In genomic region chr1:172473302-172473701, GRCh38 we compare ENCODE assay signal across 24 cellular contexts. TPM values are rescaled to one million over a fixed set of nuclear protein-coding genes. Genes with fewer than 3 reads are reported as not detected.
DNase-seq lines count a peak whose midpoint lies in the region; ATAC-seq, FAIRE-seq and TF ChIP-seq lines count a peak whose summit lies in the region.
"Had no signal": no experiment of that assay in that cellular context is flagged by ENCODE, and none has a peak within 500 bp of the region (broad histone marks: within the 10 kb centered on the region; RNA-seq: fewer than 3 reads in every experiment).

No MANE protein-coding gene starts in this region.

- no peak overlapping the region for H3K4me2 ChIP-seq in PC-9

- WGBS in pancreas, 2 donors: 30 to 34% methylated on average over 3 of the region's 3 CpGs

- intact Hi-C loops in pancreas (cut with DNase I): no loop called here
- intact Hi-C loops in PC-9 (cut with micrococcal nuclease; ENCODE audit: unreplicated experiment): no loop called here
- intact Hi-C loops in posterior vena cava (cut with DNase I): no loop called here

- no peaks in the 10 kb centered on the region for H3K36me3 ChIP-seq in pancreas
- no peaks in the 10 kb centered on the region for H3K36me3 ChIP-seq in PC-9 (ENCODE audit: low read depth)
- H3K36me3 ChIP-seq: breast epithelium, gastrocnemius medialis, suprapubic skin had no signal

- peak overlapping the region; percentile 33 for H3K27ac Mint-ChIP-seq in endothelial cell (ENCODE audit: unreplicated experiment)
- H3K27ac Mint-ChIP-seq: activated naive CD8-positive, alpha-beta T cell treated with anti-CD3 and anti-CD28 coated beads for 36 hours had no signal

- H3K4me3 Mint-ChIP-seq in endothelial cell (ENCODE audit: unreplicated experiment): no peak overlapping the region
- H3K4me3 Mint-ChIP-seq: activated naive CD8-positive, alpha-beta T cell treated with anti-CD3 and anti-CD28 coated beads for 36 hours had no signal

- H3K27me3 ChIP-seq in HL-60 (ENCODE audit: insufficient read depth, poor library complexity, severe bottlenecking): no peaks in the 10 kb centered on the region
- H3K27me3 ChIP-seq in pancreas: no peaks in the 10 kb centered on the region
- no peaks in the 10 kb centered on the region for H3K27me3 ChIP-seq in PC-9 (ENCODE audit: insufficient read depth, low read depth)
- H3K27me3 ChIP-seq: breast epithelium, gastrocnemius medialis, suprapubic skin had no signal

- H3K4me1 ChIP-seq in pancreas: peaks cover 25 to 65% (median 55%) of the 10 kb centered on the region in 3 donors
- peaks cover 36% of the 10 kb centered on the region for H3K4me1 ChIP-seq in PC-9 (replicated peaks; ENCODE audit: insufficient read depth)
- H3K4me1 ChIP-seq: breast epithelium, gastrocnemius medialis had no signal

- BruUV-seq in PC-9 (replicated peaks; lab: Mats Ljungman, UMichigan): no TSS peak

- peaks cover 46% of the 10 kb centered on the region for H3K4me1 Mint-ChIP-seq in endothelial cell (ENCODE audit: unreplicated experiment)

- H3F3A ChIP-seq in PC-9 (ENCODE audit: insufficient read depth, low read depth): peaks cover 2% of the 10 kb centered on the region

- H3K9me3 Mint-ChIP-seq in endothelial cell (ENCODE audit: unreplicated experiment): no peaks in the 10 kb centered on the region
- H3K9me3 Mint-ChIP-seq: activated naive CD8-positive, alpha-beta T cell treated with anti-CD3 and anti-CD28 coated beads for 36 hours had no signal

- CTCF ChIA-PET in PC-9 (lab: Charles Lee): no interaction called here

- TF ChIP-seq CTCF in HL-60 (IDR thresholded peaks at IDR 0.05; ENCODE audit: insufficient read depth, low read length): no peak
- no peak for TF ChIP-seq CTCF in endothelial cell (IDR thresholded peaks at IDR 0.05; ENCODE audit: unreplicated experiment)
- no peak for TF ChIP-seq CTCF in pancreas (IDR thresholded peaks at IDR 0.05)
- TF ChIP-seq CTCF in PC-9 (conservative IDR thresholded peaks at IDR 0.05): no peak

- H3K27ac ChIP-seq in HL-60 (replicated peaks): peak overlapping the region; percentile 86
- peak overlapping the region; percentile 18 to 76 (median 41) for H3K27ac ChIP-seq in pancreas
- H3K27ac ChIP-seq in PC-9: no peak overlapping the region
- H3K27ac ChIP-seq: breast epithelium, gastrocnemius medialis, skin epidermis, suprapubic skin had no signal

- POLR2A ChIA-PET in PC-9 (lab: Charles Lee; ENCODE audit: unreplicated experiment): no interaction called here

- FAIRE-seq in pancreas (lab: Jason Lieb, UNC): no peak
- FAIRE-seq: D721Med had no signal

- H3K9me2 ChIP-seq in PC-9 (ENCODE audit: insufficient read depth): 0 out of 2 replicates have a peak, but pooled peaks cover 5% of the 10 kb centered on the region

- no peaks in the 10 kb centered on the region for H3K9me3 ChIP-seq in pancreas
- no peaks in the 10 kb centered on the region for H3K9me3 ChIP-seq in PC-9 (ENCODE audit: insufficient read depth, low read depth)
- H3K9me3 ChIP-seq: breast epithelium, gastrocnemius medialis, suprapubic skin had no signal

- H3K36me3 Mint-ChIP-seq in endothelial cell (ENCODE audit: low read depth, unreplicated experiment): no peaks in the 10 kb centered on the region
- H3K36me3 Mint-ChIP-seq: activated naive CD8-positive, alpha-beta T cell treated with anti-CD3 and anti-CD28 coated beads for 36 hours had no signal

- ATAC-seq in pancreas: peak; percentile 26 to 61 (median 48)
- ATAC-seq: activated CD4-positive, CD25-positive, alpha-beta regulatory T cell treated with anti-CD3 and anti-CD28 coated beads, Interleukin-2, amount 50 U/mL, for 24 hours; gastrocnemius medialis had no signal

- H3K79me2 ChIP-seq in PC-9 (ENCODE audit: low read depth): no peaks in the 10 kb centered on the region

- DNase-seq in HL-60 (ENCODE audit: low read depth in 1 of 2, low spot score in 1 of 2) (peak; percentile 65 to 92), OCI-M1 (lab: John Stamatoyannopoulos, UW) (peak; percentile 62), endothelial cell (ENCODE audit: low spot score) (no peak), pancreas (no peak), NCI-H2196 treated with DMSO at 0.1 percent for 48 hours (lab: John Stamatoyannopoulos, UW; ENCODE audit: unreplicated experiment) (no peak), PC-9 (no peak), posterior vena cava (ENCODE audit: low spot score) (no peak), H4 (ENCODE audit: low spot score) (no peak)
- DNase-seq: activated naive CD8-positive, alpha-beta T cell treated with anti-CD3 and anti-CD28 coated beads for 36 hours; dermis blood vessel endothelial cell; erythroblast; gastrocnemius medialis; NCI-H146; NCI-H82; posterior cingulate gyrus; stimulated activated CD4-positive, alpha-beta T cell treated with anti-CD3 and anti-CD28 coated beads, Interleukin-4, amount 100 ng/mL, for 1 hour had no signal

- no peaks in the 10 kb centered on the region for H4K20me1 ChIP-seq in PC-9 (ENCODE audit: insufficient read depth)

- H3K27me3 Mint-ChIP-seq in endothelial cell (ENCODE audit: unreplicated experiment): no peaks in the 10 kb centered on the region

- no peak overlapping the region for H2AFZ ChIP-seq in PC-9

- H3K4me3 ChIP-seq in HL-60 (replicated peaks; ENCODE audit: insufficient read depth, low read length): no peak overlapping the region
- no peak overlapping the region for H3K4me3 ChIP-seq in pancreas
- no peak overlapping the region for H3K4me3 ChIP-seq in PC-9
- H3K4me3 ChIP-seq: breast epithelium, gastrocnemius medialis, skin epidermis, suprapubic skin had no signal

RNA-seq across cellular contexts. Expression of gene PIGC, which starts 29.4 kb away (rescaled TPM):
- total RNA-seq in endothelial cell (ENCODE audit: unreplicated experiment): 23.7 TPM
- 10 to 100 TPM in 5 of 6 donors, 1 to 10 TPM in 1; 9.5 to 18.5 (median 12.7) TPM for total RNA-seq in pancreas
- polyA plus RNA-seq in pancreas: 10 to 100 TPM; 13.8 to 17.9 TPM
- 21.3 and 26.5 TPM in 2 replicates for total RNA-seq in PC-9 (2021)
- 10 to 100 TPM; 18.4 to 22.3 TPM for total RNA-seq in posterior vena cava
- 34.4 and 41.4 TPM in 2 replicates for total RNA-seq in H4 (2014; rRNA removed; shearing (Covaris generic))

RNA-seq across cellular contexts. Expression of gene C1orf105, which starts 52.8 kb away (rescaled TPM):
- total RNA-seq in endothelial cell (ENCODE audit: unreplicated experiment) (0.85 TPM), pancreas (not detected), PC-9 (2021) (not detected in 2 replicates), posterior vena cava (not detected)
- polyA plus RNA-seq in pancreas: not detected
- total RNA-seq in H4 (2014; rRNA removed; shearing (Covaris generic)): not detected in 2 replicates
- total RNA-seq: activated CD8-positive, alpha-beta memory T cell treated with anti-CD3 and anti-CD28 coated beads for 36 hours; activated naive CD8-positive, alpha-beta T cell treated with anti-CD3 and anti-CD28 coated beads for 36 hours; breast epithelium; dermis blood vessel endothelial cell; liver; T-helper 1 cell treated with Interleukin-12 subunit alpha and Interleukin-12 subunit beta and Interleukin-4 antibody, amounts not matched to agents 30 ng/mL and 1 ng/mL, for 36 hours had no signal

RNA-seq across cellular contexts. Expression of gene SUCO, which starts 59.6 kb away (rescaled TPM):
- total RNA-seq in endothelial cell (ENCODE audit: unreplicated experiment) (81.2 TPM), pancreas (10 to 100 TPM; 22.6 to 79.8 (median 35.0) TPM), PC-9 (2021) (31.2 and 34.0 TPM in 2 replicates), posterior vena cava (10 to 100 TPM; 26.0 to 30.8 TPM)
- 10 to 100 TPM; 16.6 to 23.5 TPM for polyA plus RNA-seq in pancreas
- total RNA-seq in H4 (2014; rRNA removed; shearing (Covaris generic)): 11.5 and 14.7 TPM in 2 replicates

Comparison
In these comparisons a context has a peak if more than half of its experiments do, and no peak if none do; other contexts are left out.
1. DNase-seq: peak in HL-60 (2 of 2) and OCI-M1 (single experiment); none in endothelial cell (single experiment), pancreas (0 of 6), NCI-H2196 treated with DMSO at 0.1 percent for 48 hours (single experiment), PC-9 (0 of 2), posterior vena cava (single experiment) and H4 (single experiment).